ENCODE assay signal across 18 cellular contexts in the genomic region with DNA sequence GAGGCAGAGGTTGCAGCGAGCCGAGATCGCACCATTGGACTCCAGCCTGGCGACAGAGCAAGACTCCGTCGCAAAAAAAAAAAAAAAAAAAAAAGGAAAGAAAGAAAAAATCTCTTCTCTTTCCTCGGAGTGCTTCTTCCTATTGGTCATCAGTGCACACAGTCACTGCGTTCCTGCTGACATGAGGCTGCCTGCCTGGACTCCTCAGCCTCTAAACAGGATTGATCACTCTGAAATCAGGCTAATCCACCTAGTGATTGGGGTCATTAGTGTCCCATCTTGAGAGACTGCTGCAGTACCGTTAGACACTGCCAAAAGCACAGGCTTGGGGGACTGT. TPM values are rescaled to one million over a fixed set of nuclear protein-coding genes. Genes with fewer than 3 reads are reported as not detected.
DNase-seq lines count a peak whose midpoint lies in the region; ATAC-seq, FAIRE-seq and TF ChIP-seq lines count a peak whose summit lies in the region.
"Had no signal": no experiment of that assay in that cellular context is flagged by ENCODE, and none has a peak within 500 bp of the region (broad histone marks: within the 10 kb centered on the region; RNA-seq: fewer than 3 reads in every experiment).

No MANE protein-coding gene starts in this region.

- no peak overlapping the region for H3K23ac ChIP-seq in trophoblast cell (ENCODE audit: low read length)

- H3K9me3 Mint-ChIP-seq in CD4-positive, alpha-beta T cell: no peaks in the 10 kb centered on the region
- H3K9me3 Mint-ChIP-seq: activated CD8-positive, alpha-beta T cell treated with anti-CD3 and anti-CD28 coated beads for 36 hours; stimulated activated effector memory CD8-positive, alpha-beta T cell treated with anti-CD3 and anti-CD28 coated beads, Interleukin-12 subunit alpha, Interleukin-12 subunit beta, amount 100 ng/mL, for 72 hours had no signal

- H3K9ac ChIP-seq in HepG2 (ENCODE audit: insufficient read depth, low read depth, low read length) (peak overlapping the region; percentile 31), trophoblast cell (ENCODE audit: low read length) (no peak overlapping the region)

- H2AK5ac ChIP-seq in trophoblast cell (ENCODE audit: low read length): no peak overlapping the region

- DNase-seq in HepG2 (ENCODE audit: low spot score) (no peak), right lobe of liver (no peak), epithelial cell of esophagus (ENCODE audit: low read depth) (peak; percentile 28), trophoblast cell (peak in 1 of 2 donors; percentile 78), C1 segment of cervical spinal cord (lab: John Stamatoyannopoulos, UW) (no peak), NCI-H2227 treated with DMSO at 0.1 percent for 48 hours (lab: John Stamatoyannopoulos, UW) (no peak)
- no peak for DNase-seq in stimulated activated CD4-positive, alpha-beta T cell treated with anti-CD3 and anti-CD28 coated beads, Interleukin-12 subunit alpha, Interleukin-12 subunit beta, amount 100 ng/mL, for 4 hours
- DNase-seq in CD4-positive, alpha-beta T cell: no peak
- DNase-seq: ACHN; activated CD8-positive, alpha-beta T cell treated with anti-CD3 and anti-CD28 coated beads for 36 hours; COR-L47; NCI-H1048; NCI-H748 treated with DMSO at 0.1 percent for 48 hours; nucleus accumbens had no signal

- H3K4me1 ChIP-seq in HepG2 (ENCODE audit: insufficient read depth, low read length): peaks cover 22% of the 10 kb centered on the region
- no peaks in the 10 kb centered on the region for H3K4me1 ChIP-seq in right lobe of liver
- peaks cover 11 to 23% of the 10 kb centered on the region in 2 experiments for H3K4me1 ChIP-seq in trophoblast cell (ENCODE audit: control insufficient read depth in 1 of 2, insufficient read depth in 2 of 2, low read length in 2 of 2)

- H2AFZ ChIP-seq in HepG2 (ENCODE audit: low read length): no peak overlapping the region
- H2AFZ ChIP-seq in trophoblast cell (ENCODE audit: insufficient read depth, low read length, poor library complexity): no peak overlapping the region

- H3K79me2 ChIP-seq in HepG2 (ENCODE audit: insufficient read depth, low read length) (no peaks in the 10 kb centered on the region), trophoblast cell (ENCODE audit: control insufficient read depth, insufficient read depth, low read length, poor library complexity) (no peaks in the 10 kb centered on the region)

- CTCF ChIA-PET in HepG2 (lab: Yijun Ruan, JAX; ENCODE audit: low intra/inter-chr PET ratio, low total read pairs): interaction anchor here (1.6 kb wide), 1 partner anchor 34 kb away, joined by 4 read pairs; a partner anchor contains a TSS
- CTCF ChIA-PET in CD4-positive, alpha-beta T cell (lab: Charles Lee): no interaction called here

- H3K27me3 ChIP-seq in HepG2 (ENCODE audit: control insufficient read depth in 1 of 2, insufficient read depth in 2 of 2, low read length in 2 of 2) (no peaks in the 10 kb centered on the region), right lobe of liver (no peaks in the 10 kb centered on the region), trophoblast cell (ENCODE audit: insufficient read depth, low read length) (no peaks in the 10 kb centered on the region)
- no peaks in the 10 kb centered on the region for H3K27me3 ChIP-seq in CD4-positive, alpha-beta T cell (ENCODE audit: control insufficient read depth, insufficient read depth, low read length)

- no peak for FAIRE-seq in HepG2 (lab: Jason Lieb, UNC)
- FAIRE-seq: endometrium, K562 had no signal

- H3K79me1 ChIP-seq in trophoblast cell (ENCODE audit: low read length): peaks cover 12% of the 10 kb centered on the region

- TF ChIP-seq CTCF in HepG2 (CRISPR knock-in tag; IDR thresholded peaks at IDR 0.05) (no peak), right lobe of liver (IDR thresholded peaks at IDR 0.05) (no peak), epithelial cell of esophagus (IDR thresholded peaks at IDR 0.05; ENCODE audit: insufficient read depth, low read depth, low read length, missing control alignments) (no peak)
- no peak for TF ChIP-seq CTCF in CD4-positive, alpha-beta T cell (IDR thresholded peaks at IDR 0.05)

- no peak overlapping the region for H3K4me3 ChIP-seq in HepG2 (replicated peaks in 1 of 3; ENCODE audit: insufficient read depth in 1 of 3, low read depth in 2 of 3, low read length in 3 of 3)
- no peak overlapping the region for H3K4me3 ChIP-seq in right lobe of liver
- no peak overlapping the region for H3K4me3 ChIP-seq in epithelial cell of esophagus (ENCODE audit: low read length)
- no peak overlapping the region for H3K4me3 ChIP-seq in trophoblast cell (ENCODE audit: low read depth, low read length)
- H3K4me3 ChIP-seq: K562, skin epidermis had no signal

- no peak overlapping the region for H4K8ac ChIP-seq in trophoblast cell (ENCODE audit: low read depth, low read length)

- ATAC-seq in HepG2 (no peak), right lobe of liver (no peak)
- ATAC-seq in CD4-positive, alpha-beta T cell (ENCODE audit: poor library complexity): no peak
- ATAC-seq: activated CD8-positive, alpha-beta T cell treated with anti-CD3 and anti-CD28 coated beads for 36 hours; K562; stimulated activated effector memory CD8-positive, alpha-beta T cell treated with anti-CD3 and anti-CD28 coated beads, Interleukin-12 subunit alpha, Interleukin-12 subunit beta, amount 100 ng/mL, for 72 hours had no signal

- WGBS in HepG2 (ENCODE audit: low lambda C conversion rate): 90% methylated on average over 9 of the region's 9 CpGs
- no CpG with 5 or more reads among the region's 9 CpGs for WGBS in right lobe of liver (ENCODE audit: insufficient coverage, low coverage, low lambda C conversion rate, missing lambda C conversion rate)
- WGBS in trophoblast cell (ENCODE audit: extremely low coverage, insufficient coverage, insufficient read length): no CpG with 5 or more reads among the region's 9 CpGs

- H3K27ac ChIP-seq in HepG2 (ENCODE audit: extremely low read length, insufficient read depth, low read length) (peak overlapping the region; percentile 69), right lobe of liver (no peak overlapping the region), trophoblast cell (ENCODE audit: low read depth, low read length) (peak overlapping the region; percentile 94)
- no peak overlapping the region for H3K27ac ChIP-seq in CD4-positive, alpha-beta T cell (ENCODE audit: low read depth, low read length)

- no TSS peak for BruUV-seq in HepG2 (replicated peaks; lab: Mats Ljungman, UMichigan)

- no peak overlapping the region for H3K14ac ChIP-seq in trophoblast cell (ENCODE audit: low read length)

- H3K4me2 ChIP-seq in HepG2 (ENCODE audit: low read depth, low read length) (peak overlapping the region; percentile 45), trophoblast cell (ENCODE audit: low read length) (peak overlapping the region; percentile 34)

- 0 out of 2 replicates have a peak, but pooled peaks cover 3% of the 10 kb centered on the region for H4K20me1 ChIP-seq in HepG2 (ENCODE audit: insufficient read depth, low read length)

- no peak overlapping the region for H3K18ac ChIP-seq in trophoblast cell (ENCODE audit: low read length)

- no peaks in the 10 kb centered on the region for H3K9me3 ChIP-seq in HepG2 (ENCODE audit: low read length)
- H3K9me3 ChIP-seq in right lobe of liver: no peaks in the 10 kb centered on the region
- H3K9me3 ChIP-seq in trophoblast cell (ENCODE audit: insufficient read depth, low read depth, low read length): no peaks in the 10 kb centered on the region
- H3K9me3 ChIP-seq in CD4-positive, alpha-beta T cell (ENCODE audit: control insufficient read depth, low read length): no peaks in the 10 kb centered on the region

- H3K36me3 ChIP-seq in HepG2 (replicated peaks in 1 of 2; ENCODE audit: control insufficient read depth in 1 of 2, insufficient read depth in 2 of 2, low read length in 2 of 2) (peaks cover 62 to 75% of the 10 kb centered on the region in 2 experiments), right lobe of liver (peaks cover 0 to 95% (median 54%) of the 10 kb centered on the region in 4 donors), trophoblast cell (ENCODE audit: control insufficient read depth in 1 of 2, insufficient read depth in 2 of 2, low read length in 2 of 2) (peaks cover 69 to 70% of the 10 kb centered on the region in 2 experiments)

- TF ChIP-seq POLR2A in HepG2 (IDR thresholded peaks at IDR 0.05; ENCODE audit: insufficient read depth in 1 of 2, low read depth in 2 of 2, low read length in 2 of 2): no peak
- no peak for TF ChIP-seq POLR2A in right lobe of liver (IDR thresholded peaks at IDR 0.05)

- TF ChIP-seq EP300 in HepG2 (IDR thresholded peaks at IDR 0.05; ENCODE audit: low read depth in 2 of 2, low read length in 2 of 2) (no peak), HepG2 (CRISPR knock-in tag; IDR thresholded peaks at IDR 0.05; ENCODE audit: borderline replicate concordance) (no peak)

- no peak overlapping the region for H4K12ac ChIP-seq in trophoblast cell (ENCODE audit: low read depth, low read length)

- POLR2A ChIA-PET in HepG2 (lab: Yijun Ruan, JAX): interaction anchor here (0.9 to 1.2 kb wide), 3 partner anchors 13 to 40 kb away, joined by 3 to 7 read pairs (median 6); a partner anchor contains a TSS
- POLR2A ChIA-PET in CD4-positive, alpha-beta T cell (lab: Charles Lee): no interaction called here

- H2BK12ac ChIP-seq in trophoblast cell (ENCODE audit: low read length): no peak overlapping the region

- intact Hi-C loops in HepG2 (cut with micrococcal nuclease; ENCODE audit: unreplicated experiment): no loop called here
- intact Hi-C loops in right lobe of liver (cut with DNase I): loop anchor here (5.0 to 10.0 kb wide), 2 partner anchors 67 to 69 kb away; no protein-coding TSS in a partner anchor
- intact Hi-C loops in CD4-positive, alpha-beta T cell (cut with DNase I, micrococcal nuclease): loop anchor here in 1 of 2 experiments (2.0 kb wide), 1 partner anchor 331 kb away; no protein-coding TSS in a partner anchor

- no peak overlapping the region for H2BK5ac ChIP-seq in trophoblast cell (ENCODE audit: low read depth, low read length, poor library complexity)

- H3K27ac Mint-ChIP-seq in CD4-positive, alpha-beta T cell: no peak overlapping the region
- H3K27ac Mint-ChIP-seq: activated CD8-positive, alpha-beta T cell treated with anti-CD3 and anti-CD28 coated beads for 36 hours had no signal

- H4K91ac ChIP-seq in trophoblast cell (ENCODE audit: low read depth, low read length): no peak overlapping the region

- peaks cover 83% of the 10 kb centered on the region for H3K36me3 Mint-ChIP-seq in CD4-positive, alpha-beta T cell (ENCODE audit: low read depth)

- H3K4ac ChIP-seq in trophoblast cell (ENCODE audit: low read depth, low read length): no peak overlapping the region

- no peak overlapping the region for H2BK120ac ChIP-seq in trophoblast cell (ENCODE audit: insufficient read depth, low read length, poor library complexity)

- H3K4me3 Mint-ChIP-seq in CD4-positive, alpha-beta T cell: no peak overlapping the region
- H3K4me3 Mint-ChIP-seq: activated CD8-positive, alpha-beta T cell treated with anti-CD3 and anti-CD28 coated beads for 36 hours; stimulated activated effector memory CD8-positive, alpha-beta T cell treated with anti-CD3 and anti-CD28 coated beads, Interleukin-12 subunit alpha, Interleukin-12 subunit beta, amount 100 ng/mL, for 72 hours had no signal

- H3K27me3 Mint-ChIP-seq in CD4-positive, alpha-beta T cell: no peaks in the 10 kb centered on the region
- H3K27me3 Mint-ChIP-seq: activated CD8-positive, alpha-beta T cell treated with anti-CD3 and anti-CD28 coated beads for 36 hours had no signal

- no peak for TF ChIP-seq RAD21 in HepG2 (CRISPR knock-in tag; IDR thresholded peaks at IDR 0.05)

- H3K4me1 Mint-ChIP-seq in CD4-positive, alpha-beta T cell (ENCODE audit: low read depth): peaks cover 7% of the 10 kb centered on the region
- H3K4me1 Mint-ChIP-seq: stimulated activated effector memory CD8-positive, alpha-beta T cell treated with anti-CD3 and anti-CD28 coated beads, Interleukin-12 subunit alpha, Interleukin-12 subunit beta, amount 100 ng/mL, for 72 hours had no signal

- in situ Hi-C loops in HepG2 (cut with HindIII; ENCODE audit: extremely low pct_ligation_motif_present, low pct_unique_long_range_greater_than_20kb): loop anchor here (10.0 kb wide), 1 partner anchor 177 kb away; no protein-coding TSS in a partner anchor

RNA-seq across cellular contexts. Expression of a gene that starts 30.8 kb away (rescaled TPM):
- total RNA-seq in HepG2 (2016; rRNA removed; fragmentation: Illumina TruSeq; extraction: Trizol) (5.5 and 11.3 TPM in 2 replicates), right lobe of liver (10 to 100 TPM in 1 of 6 experiments, 1 to 10 TPM in 5; 2.0 to 26.4 (median 3.0) TPM)
- total RNA-seq in HepG2 (2016; cell fraction: cytosol; rRNA removed; fragmentation: Illumina TruSeq; extraction: Trizol; ENCODE audit: low read depth): 5.6 and 8.7 TPM in 2 replicates
- 6.2 and 9.4 TPM in 2 replicates for total RNA-seq in HepG2 (2016; cell fraction: insoluble cytoplasmic fraction; rRNA removed; fragmentation: Illumina TruSeq; extraction: Trizol)
- 23.5 and 28.9 TPM in 2 replicates for total RNA-seq in HepG2 (2016; cell fraction: membrane; rRNA removed; fragmentation: Illumina TruSeq; extraction: Trizol)
- 4.2 and 4.3 TPM in 2 replicates for total RNA-seq in HepG2 (2016; cell fraction: nucleus; rRNA removed; fragmentation: Illumina TruSeq; extraction: Trizol)
- 39.1 and 46.1 TPM in 2 replicates for polyA plus RNA-seq in HepG2 (2011; rRNA removed)
- 28.6 and 40.9 TPM in 2 replicates for polyA plus RNA-seq in HepG2 (2011; cell fraction: cytosol; rRNA removed)
- polyA plus RNA-seq in HepG2 (2011; cell fraction: nucleus; rRNA removed): 37.4 and 43.6 TPM in 2 replicates
- 8.5 and 22.4 TPM in 2 replicates for polyA plus RNA-seq in HepG2 (2012)
- 17.4 and 19.5 TPM in 2 replicates for polyA plus RNA-seq in HepG2 (2016; cell fraction: cytosol; fragmentation: Illumina TruSeq; extraction: Trizol; ENCODE audit: low read depth)
- 14.0 and 24.9 TPM in 2 replicates for polyA plus RNA-seq in HepG2 (2016; cell fraction: insoluble cytoplasmic fraction; fragmentation: Illumina TruSeq; extraction: Trizol; ENCODE audit: low read depth)
- polyA plus RNA-seq in HepG2 (2016; cell fraction: membrane; fragmentation: Illumina TruSeq; extraction: Trizol; ENCODE audit: low read depth): 30.5 and 46.5 TPM in 2 replicates
- polyA plus RNA-seq in HepG2 (2016; cell fraction: nucleus; fragmentation: Illumina TruSeq; extraction: Trizol; ENCODE audit: insufficient read depth, low read depth): 24.9 and 28.4 TPM in 2 replicates
- polyA minus RNA-seq in HepG2 (2011; rRNA and poly(A)+ RNA removed; ENCODE audit: low replicate concordance): 68.8 and 256 TPM in 2 replicates
- 26.0 and 39.9 TPM in 2 replicates for polyA minus RNA-seq in HepG2 (2011; cell fraction: cytosol; rRNA and poly(A)+ RNA removed)
- 13.4 and 15.7 TPM in 2 replicates for polyA minus RNA-seq in HepG2 (2011; cell fraction: nucleus; rRNA and poly(A)+ RNA removed)
- polyA plus RNA-seq in trophoblast cell (2013): 53.9 and 61.0 TPM in 2 replicates
- 1 to 10 TPM; 1.8 to 2.4 TPM for total RNA-seq in CD4-positive, alpha-beta T cell

RNA-seq across cellular contexts. Expression of a gene that starts 34.0 kb away (rescaled TPM):
- total RNA-seq in HepG2 (2016; rRNA removed; fragmentation: Illumina TruSeq; extraction: Trizol) (8.8 and 16.1 TPM in 2 replicates), right lobe of liver (10 to 100 TPM; 24.0 to 78.9 (median 56.9) TPM)
- total RNA-seq in HepG2 (2016; cell fraction: cytosol; rRNA removed; fragmentation: Illumina TruSeq; extraction: Trizol; ENCODE audit: low read depth): 8.0 and 13.0 TPM in 2 replicates
- total RNA-seq in HepG2 (2016; cell fraction: insoluble cytoplasmic fraction; rRNA removed; fragmentation: Illumina TruSeq; extraction: Trizol): 9.5 and 14.6 TPM in 2 replicates
- total RNA-seq in HepG2 (2016; cell fraction: membrane; rRNA removed; fragmentation: Illumina TruSeq; extraction: Trizol): 12.4 and 18.3 TPM in 2 replicates
- total RNA-seq in HepG2 (2016; cell fraction: nucleus; rRNA removed; fragmentation: Illumina TruSeq; extraction: Trizol): 15.2 and 17.1 TPM in 2 replicates
- 26.9 and 34.1 TPM in 2 replicates for polyA plus RNA-seq in HepG2 (2011; rRNA removed)
- 12.2 and 17.4 TPM in 2 replicates for polyA plus RNA-seq in HepG2 (2011; cell fraction: cytosol; rRNA removed)
- 71.5 and 77.5 TPM in 2 replicates for polyA plus RNA-seq in HepG2 (2011; cell fraction: nucleus; rRNA removed)
- polyA plus RNA-seq in HepG2 (2012): 16.9 and 20.5 TPM in 2 replicates
- 9.2 and 14.3 TPM in 2 replicates for polyA plus RNA-seq in HepG2 (2016; cell fraction: cytosol; fragmentation: Illumina TruSeq; extraction: Trizol; ENCODE audit: low read depth)
- polyA plus RNA-seq in HepG2 (2016; cell fraction: insoluble cytoplasmic fraction; fragmentation: Illumina TruSeq; extraction: Trizol; ENCODE audit: low read depth): 9.9 and 13.7 TPM in 2 replicates
- polyA plus RNA-seq in HepG2 (2016; cell fraction: membrane; fragmentation: Illumina TruSeq; extraction: Trizol; ENCODE audit: low read depth): 10.5 and 15.2 TPM in 2 replicates
- 36.2 and 39.6 TPM in 2 replicates for polyA plus RNA-seq in HepG2 (2016; cell fraction: nucleus; fragmentation: Illumina TruSeq; extraction: Trizol; ENCODE audit: insufficient read depth, low read depth)
- 6.9 and 21.9 TPM in 2 replicates for polyA minus RNA-seq in HepG2 (2011; rRNA and poly(A)+ RNA removed; ENCODE audit: low replicate concordance)
- 8.3 and 8.4 TPM in 2 replicates for polyA minus RNA-seq in HepG2 (2011; cell fraction: cytosol; rRNA and poly(A)+ RNA removed)
- 26.9 and 36.2 TPM in 2 replicates for polyA minus RNA-seq in HepG2 (2011; cell fraction: nucleus; rRNA and poly(A)+ RNA removed)
- polyA plus RNA-seq in trophoblast cell (2013): 3.8 TPM in 2 replicates
- total RNA-seq in CD4-positive, alpha-beta T cell: 10 to 100 TPM; 24.8 to 26.3 TPM

RNA-seq across cellular contexts. Expression of a gene that starts 40.4 kb away (rescaled TPM):
- total RNA-seq in HepG2 (2016; rRNA removed; fragmentation: Illumina TruSeq; extraction: Trizol): 142 and 194 TPM in 2 replicates
- total RNA-seq in HepG2 (2016; cell fraction: cytosol; rRNA removed; fragmentation: Illumina TruSeq; extraction: Trizol; ENCODE audit: low read depth): 26.5 and 28.3 TPM in 2 replicates
- 140 and 195 TPM in 2 replicates for total RNA-seq in HepG2 (2016; cell fraction: insoluble cytoplasmic fraction; rRNA removed; fragmentation: Illumina TruSeq; extraction: Trizol)
- 38.6 and 40.6 TPM in 2 replicates for total RNA-seq in HepG2 (2016; cell fraction: membrane; rRNA removed; fragmentation: Illumina TruSeq; extraction: Trizol)
- 107 and 123 TPM in 2 replicates for total RNA-seq in HepG2 (2016; cell fraction: nucleus; rRNA removed; fragmentation: Illumina TruSeq; extraction: Trizol)
- polyA plus RNA-seq in HepG2 (2011; rRNA removed): 71.9 and 75.7 TPM in 2 replicates
- polyA plus RNA-seq in HepG2 (2011; cell fraction: cytosol; rRNA removed): 38.6 and 40.9 TPM in 2 replicates
- polyA plus RNA-seq in HepG2 (2011; cell fraction: nucleus; rRNA removed): 44.4 and 51.3 TPM in 2 replicates
- polyA plus RNA-seq in HepG2 (2012): 109 and 117 TPM in 2 replicates
- 13.3 and 16.4 TPM in 2 replicates for polyA plus RNA-seq in HepG2 (2016; cell fraction: cytosol; fragmentation: Illumina TruSeq; extraction: Trizol; ENCODE audit: low read depth)
- polyA plus RNA-seq in HepG2 (2016; cell fraction: insoluble cytoplasmic fraction; fragmentation: Illumina TruSeq; extraction: Trizol; ENCODE audit: low read depth): 189 and 216 TPM in 2 replicates
- 22.9 and 24.5 TPM in 2 replicates for polyA plus RNA-seq in HepG2 (2016; cell fraction: membrane; fragmentation: Illumina TruSeq; extraction: Trizol; ENCODE audit: low read depth)
- 111 and 125 TPM in 2 replicates for polyA plus RNA-seq in HepG2 (2016; cell fraction: nucleus; fragmentation: Illumina TruSeq; extraction: Trizol; ENCODE audit: insufficient read depth, low read depth)
- 63.5 and 95.4 TPM in 2 replicates for polyA minus RNA-seq in HepG2 (2011; rRNA and poly(A)+ RNA removed; ENCODE audit: low replicate concordance)
- 254 and 276 TPM in 2 replicates for polyA minus RNA-seq in HepG2 (2011; cell fraction: cytosol; rRNA and poly(A)+ RNA removed)
- polyA minus RNA-seq in HepG2 (2011; cell fraction: nucleus; rRNA and poly(A)+ RNA removed): 44.7 and 70.7 TPM in 2 replicates
- total RNA-seq in right lobe of liver: 10 to 100 TPM; 50.8 to 76.7 (median 72.0) TPM
- polyA plus RNA-seq in trophoblast cell (2013): 114 and 115 TPM in 2 replicates
- 10 to 100 TPM; 61.1 to 62.2 TPM for total RNA-seq in CD4-positive, alpha-beta T cell

RNA-seq across cellular contexts. Expression of a gene that starts 46.8 kb away (rescaled TPM):
- total RNA-seq in HepG2 (2016; rRNA removed; fragmentation: Illumina TruSeq; extraction: Trizol): 10.5 and 14.8 TPM in 2 replicates
- 2.7 and 3.3 TPM in 2 replicates for total RNA-seq in HepG2 (2016; cell fraction: cytosol; rRNA removed; fragmentation: Illumina TruSeq; extraction: Trizol; ENCODE audit: low read depth)
- 11.7 and 13.0 TPM in 2 replicates for total RNA-seq in HepG2 (2016; cell fraction: insoluble cytoplasmic fraction; rRNA removed; fragmentation: Illumina TruSeq; extraction: Trizol)
- 8.9 and 9.5 TPM in 2 replicates for total RNA-seq in HepG2 (2016; cell fraction: membrane; rRNA removed; fragmentation: Illumina TruSeq; extraction: Trizol)
- 13.8 and 14.0 TPM in 2 replicates for total RNA-seq in HepG2 (2016; cell fraction: nucleus; rRNA removed; fragmentation: Illumina TruSeq; extraction: Trizol)
- 16.3 and 16.6 TPM in 2 replicates for polyA plus RNA-seq in HepG2 (2011; rRNA removed)
- polyA plus RNA-seq in HepG2 (2011; cell fraction: cytosol; rRNA removed): 13.7 and 14.0 TPM in 2 replicates
- polyA plus RNA-seq in HepG2 (2011; cell fraction: nucleus; rRNA removed): 34.1 and 37.3 TPM in 2 replicates
- 17.5 and 20.8 TPM in 2 replicates for polyA plus RNA-seq in HepG2 (2012)
- 2.7 and 3.3 TPM in 2 replicates for polyA plus RNA-seq in HepG2 (2016; cell fraction: cytosol; fragmentation: Illumina TruSeq; extraction: Trizol; ENCODE audit: low read depth)
- polyA plus RNA-seq in HepG2 (2016; cell fraction: insoluble cytoplasmic fraction; fragmentation: Illumina TruSeq; extraction: Trizol; ENCODE audit: low read depth): 36.1 and 41.5 TPM in 2 replicates
- polyA plus RNA-seq in HepG2 (2016; cell fraction: membrane; fragmentation: Illumina TruSeq; extraction: Trizol; ENCODE audit: low read depth): 10.3 and 12.9 TPM in 2 replicates
- 51.0 and 51.8 TPM in 2 replicates for polyA plus RNA-seq in HepG2 (2016; cell fraction: nucleus; fragmentation: Illumina TruSeq; extraction: Trizol; ENCODE audit: insufficient read depth, low read depth)
- 8.8 and 11.0 TPM in 2 replicates for polyA minus RNA-seq in HepG2 (2011; rRNA and poly(A)+ RNA removed; ENCODE audit: low replicate concordance)
- polyA minus RNA-seq in HepG2 (2011; cell fraction: cytosol; rRNA and poly(A)+ RNA removed): 10.7 and 11.5 TPM in 2 replicates
- polyA minus RNA-seq in HepG2 (2011; cell fraction: nucleus; rRNA and poly(A)+ RNA removed): 17.1 and 27.5 TPM in 2 replicates
- 10 to 100 TPM; 14.0 to 27.1 (median 19.6) TPM for total RNA-seq in right lobe of liver
- polyA plus RNA-seq in trophoblast cell (2013): 108 and 114 TPM in 2 replicates
- total RNA-seq in CD4-positive, alpha-beta T cell: 10 to 100 TPM; 50.5 to 50.9 TPM

RNA-seq across cellular contexts. Expression of a gene that starts 50.1 kb away (rescaled TPM):
- total RNA-seq in HepG2 (2016; rRNA removed; fragmentation: Illumina TruSeq; extraction: Trizol) (29.2 and 31.1 TPM in 2 replicates), right lobe of liver (10 to 100 TPM; 13.2 to 20.6 (median 16.6) TPM)
- 17.8 and 18.9 TPM in 2 replicates for total RNA-seq in HepG2 (2016; cell fraction: cytosol; rRNA removed; fragmentation: Illumina TruSeq; extraction: Trizol; ENCODE audit: low read depth)
- 29.3 and 30.4 TPM in 2 replicates for total RNA-seq in HepG2 (2016; cell fraction: insoluble cytoplasmic fraction; rRNA removed; fragmentation: Illumina TruSeq; extraction: Trizol)
- total RNA-seq in HepG2 (2016; cell fraction: membrane; rRNA removed; fragmentation: Illumina TruSeq; extraction: Trizol): 31.0 and 36.7 TPM in 2 replicates
- 13.3 and 14.3 TPM in 2 replicates for total RNA-seq in HepG2 (2016; cell fraction: nucleus; rRNA removed; fragmentation: Illumina TruSeq; extraction: Trizol)
- 25.9 and 30.2 TPM in 2 replicates for polyA plus RNA-seq in HepG2 (2011; rRNA removed)
- polyA plus RNA-seq in HepG2 (2011; cell fraction: cytosol; rRNA removed): 27.0 and 35.9 TPM in 2 replicates
- 35.9 and 42.1 TPM in 2 replicates for polyA plus RNA-seq in HepG2 (2011; cell fraction: nucleus; rRNA removed)
- polyA plus RNA-seq in HepG2 (2012): 21.9 and 25.6 TPM in 2 replicates
- 14.2 and 18.1 TPM in 2 replicates for polyA plus RNA-seq in HepG2 (2016; cell fraction: cytosol; fragmentation: Illumina TruSeq; extraction: Trizol; ENCODE audit: low read depth)
- 30.0 and 35.6 TPM in 2 replicates for polyA plus RNA-seq in HepG2 (2016; cell fraction: insoluble cytoplasmic fraction; fragmentation: Illumina TruSeq; extraction: Trizol; ENCODE audit: low read depth)
- 26.8 and 28.1 TPM in 2 replicates for polyA plus RNA-seq in HepG2 (2016; cell fraction: membrane; fragmentation: Illumina TruSeq; extraction: Trizol; ENCODE audit: low read depth)
- 28.5 and 31.2 TPM in 2 replicates for polyA plus RNA-seq in HepG2 (2016; cell fraction: nucleus; fragmentation: Illumina TruSeq; extraction: Trizol; ENCODE audit: insufficient read depth, low read depth)
- 34.7 and 107 TPM in 2 replicates for polyA minus RNA-seq in HepG2 (2011; rRNA and poly(A)+ RNA removed; ENCODE audit: low replicate concordance)
- 36.1 and 39.1 TPM in 2 replicates for polyA minus RNA-seq in HepG2 (2011; cell fraction: cytosol; rRNA and poly(A)+ RNA removed)
- polyA minus RNA-seq in HepG2 (2011; cell fraction: nucleus; rRNA and poly(A)+ RNA removed): 14.9 and 19.5 TPM in 2 replicates
- polyA plus RNA-seq in trophoblast cell (2013): 34.4 and 36.2 TPM in 2 replicates
- total RNA-seq in CD4-positive, alpha-beta T cell: 10 to 100 TPM; 11.6 to 12.2 TPM

Comparison
In these comparisons a context has a peak if more than half of its experiments do, and no peak if none do; other contexts are left out.
1. H3K27ac ChIP-seq: peak in HepG2 (single experiment) and trophoblast cell (single experiment); none in right lobe of liver (0 of 3) and CD4-positive, alpha-beta T cell (single experiment).